Comparison of ENCODE assay signal across 12 cellular contexts in genomic region chr4:86959588-86960500, GRCh38. TPM values are rescaled to one million over a fixed set of nuclear protein-coding genes. Genes with fewer than 3 reads are reported as not detected.
DNase-seq lines count a peak whose midpoint lies in the region; TF ChIP-seq lines count a peak whose summit lies in the region.
"Had no signal": no experiment of that assay in that cellular context is flagged by ENCODE, and none has a peak within 500 bp of the region (broad histone marks: within the 10 kb centered on the region; RNA-seq: fewer than 3 reads in every experiment).

No MANE protein-coding gene starts in this region.

- no peak overlapping the region for H2BK12ac ChIP-seq in trophoblast cell (ENCODE audit: low read length)

- no peaks in the 10 kb centered on the region for H3K9me3 Mint-ChIP-seq in glutamatergic neuron (ENCODE audit: unreplicated experiment)
- no peaks in the 10 kb centered on the region for H3K9me3 Mint-ChIP-seq in osteocyte (ENCODE audit: unreplicated experiment)
- H3K9me3 Mint-ChIP-seq: activated T-helper 17 cell treated with anti-CD3 and anti-CD28 coated beads, Interleukin-2, amount 50 U/mL, for 72 hours; stimulated activated effector memory CD8-positive, alpha-beta T cell treated with anti-CD3 and anti-CD28 coated beads, Interleukin-12 subunit alpha, Interleukin-12 subunit beta, amount 100 ng/mL, for 72 hours had no signal

- H4K20me1 ChIP-seq in GM23248 (ENCODE audit: insufficient read depth): no peaks in the 10 kb centered on the region

- H3F3A ChIP-seq in GM23248 (ENCODE audit: insufficient read depth): peaks cover 23% of the 10 kb centered on the region

- in situ Hi-C loops in GM23248 (cut with MboI): no loop called here

- H3K18ac ChIP-seq in trophoblast cell (ENCODE audit: low read length): no peak overlapping the region

- 88% methylated on average over 11 of the region's 11 CpGs for WGBS in GM23248 (ENCODE audit: low coverage in 1 of 2, low lambda C conversion rate in 2 of 2, missing lambda C conversion rate in 2 of 2), 2 experiments
- no CpG with 5 or more reads among the region's 11 CpGs for WGBS in trophoblast cell (ENCODE audit: extremely low coverage, insufficient coverage, insufficient read length)

- H3K9me3 ChIP-seq in GM23248 (ENCODE audit: low read depth) (no peaks in the 10 kb centered on the region), trophoblast cell (ENCODE audit: insufficient read depth, low read depth, low read length) (no peaks in the 10 kb centered on the region)
- H3K9me3 ChIP-seq: Peyer's patch had no signal

- H3K36me3 Mint-ChIP-seq in glutamatergic neuron (ENCODE audit: unreplicated experiment) (no peaks in the 10 kb centered on the region), osteocyte (ENCODE audit: unreplicated experiment) (peaks cover 4% of the 10 kb centered on the region)

- H3K4me3 Mint-ChIP-seq in glutamatergic neuron (ENCODE audit: unreplicated experiment) (peak overlapping the region; percentile 15), osteocyte (ENCODE audit: unreplicated experiment) (no peak overlapping the region)
- H3K4me3 Mint-ChIP-seq: activated T-helper 17 cell treated with anti-CD3 and anti-CD28 coated beads, Interleukin-2, amount 50 U/mL, for 72 hours; stimulated activated effector memory CD8-positive, alpha-beta T cell treated with anti-CD3 and anti-CD28 coated beads, Interleukin-12 subunit alpha, Interleukin-12 subunit beta, amount 100 ng/mL, for 72 hours had no signal

- H3K9me2 ChIP-seq in GM23248 (ENCODE audit: insufficient read depth): no peaks in the 10 kb centered on the region

- H3K27me3 ChIP-seq in GM23248 (replicated peaks; ENCODE audit: insufficient read depth): no peaks in the 10 kb centered on the region
- no peaks in the 10 kb centered on the region for H3K27me3 ChIP-seq in trophoblast cell (ENCODE audit: insufficient read depth, low read length)
- H3K27me3 ChIP-seq: Peyer's patch had no signal

- H2BK5ac ChIP-seq in trophoblast cell (ENCODE audit: low read depth, low read length, poor library complexity): no peak overlapping the region

- H3K36me3 ChIP-seq in GM23248 (ENCODE audit: low read depth) (no peaks in the 10 kb centered on the region; the same call in 1 of the 2 replicates), trophoblast cell (ENCODE audit: control insufficient read depth in 1 of 2, insufficient read depth in 2 of 2, low read length in 2 of 2) (no peaks in the 10 kb centered on the region)
- H3K36me3 ChIP-seq: Peyer's patch had no signal

- DNase-seq in GM23248 (no peak), NCI-H69 (lab: John Stamatoyannopoulos, UW) (peak; percentile 24), glutamatergic neuron (no peak), trophoblast cell (peak in 1 of 2 donors; percentile 54), NCI-H345 treated with DMSO at 0.1 percent for 48 hours (lab: John Stamatoyannopoulos, UW; ENCODE audit: unreplicated experiment) (no peak), NCI-H1694 treated with DMSO at 0.1 percent for 48 hours (lab: John Stamatoyannopoulos, UW) (no peak), osteocyte (ENCODE audit: extremely low spot score, unreplicated experiment) (no peak)
- DNase-seq: cerebellar nuclear complex, GOT3, Peyer's patch had no signal

- H3K14ac ChIP-seq in trophoblast cell (ENCODE audit: low read length): no peak overlapping the region

- peak overlapping the region; percentile 23 for H3K4me2 ChIP-seq in GM23248 (ENCODE audit: unreplicated experiment)
- no peak overlapping the region for H3K4me2 ChIP-seq in trophoblast cell (ENCODE audit: low read length)

- H3K4ac ChIP-seq in trophoblast cell (ENCODE audit: low read depth, low read length): no peak overlapping the region

- no peak overlapping the region for H3K27ac ChIP-seq in GM23248
- H3K27ac ChIP-seq in trophoblast cell (ENCODE audit: low read depth, low read length): no peak overlapping the region

- H3K4me1 ChIP-seq in GM23248 (ENCODE audit: insufficient read depth) (peaks cover 36% of the 10 kb centered on the region), trophoblast cell (ENCODE audit: control insufficient read depth in 1 of 2, insufficient read depth in 2 of 2, low read length in 2 of 2) (peaks cover 3 to 7% of the 10 kb centered on the region in 2 experiments)

- no peak overlapping the region for H2BK120ac ChIP-seq in trophoblast cell (ENCODE audit: insufficient read depth, low read length, poor library complexity)

- H4K8ac ChIP-seq in trophoblast cell (ENCODE audit: low read depth, low read length): no peak overlapping the region

- TF ChIP-seq CTCF in glutamatergic neuron (IDR thresholded peaks at IDR 0.05; ENCODE audit: partially characterized antibody, unreplicated experiment) (no peak), osteocyte (IDR thresholded peaks at IDR 0.05) (no peak)

- H3K27me3 Mint-ChIP-seq in glutamatergic neuron (ENCODE audit: unreplicated experiment): peaks cover 4% of the 10 kb centered on the region
- H3K27me3 Mint-ChIP-seq in osteocyte (ENCODE audit: unreplicated experiment): no peaks in the 10 kb centered on the region
- H3K27me3 Mint-ChIP-seq: activated T-helper 17 cell treated with anti-CD3 and anti-CD28 coated beads, Interleukin-2, amount 50 U/mL, for 72 hours had no signal

- H3K4me1 Mint-ChIP-seq in glutamatergic neuron (ENCODE audit: low read depth, unreplicated experiment) (peaks cover 26% of the 10 kb centered on the region), osteocyte (ENCODE audit: unreplicated experiment) (peaks cover 26% of the 10 kb centered on the region)

- H3K9ac ChIP-seq in GM23248 (no peak overlapping the region), trophoblast cell (ENCODE audit: low read length) (no peak overlapping the region)

- H3K79me1 ChIP-seq in trophoblast cell (ENCODE audit: low read length): no peaks in the 10 kb centered on the region

- H3K23ac ChIP-seq in trophoblast cell (ENCODE audit: low read length): no peak overlapping the region

- H4K12ac ChIP-seq in trophoblast cell (ENCODE audit: low read depth, low read length): no peak overlapping the region

- H3K27ac Mint-ChIP-seq in glutamatergic neuron (ENCODE audit: unreplicated experiment) (no peak overlapping the region), osteocyte (ENCODE audit: unreplicated experiment) (no peak overlapping the region)
- H3K27ac Mint-ChIP-seq: activated T-helper 17 cell treated with anti-CD3 and anti-CD28 coated beads, Interleukin-2, amount 50 U/mL, for 72 hours; stimulated activated effector memory CD8-positive, alpha-beta T cell treated with anti-CD3 and anti-CD28 coated beads, Interleukin-12 subunit alpha, Interleukin-12 subunit beta, amount 100 ng/mL, for 72 hours had no signal

- no peak overlapping the region for H3K4me3 ChIP-seq in GM23248
- no peak overlapping the region for H3K4me3 ChIP-seq in trophoblast cell (ENCODE audit: low read depth, low read length)
- H3K4me3 ChIP-seq: Peyer's patch had no signal

- H2AK5ac ChIP-seq in trophoblast cell (ENCODE audit: low read length): no peak overlapping the region

- H3K79me2 ChIP-seq in GM23248 (ENCODE audit: insufficient read depth): 0 out of 2 replicates have a peak, but pooled peaks cover 13% of the 10 kb centered on the region
- H3K79me2 ChIP-seq in trophoblast cell (ENCODE audit: control insufficient read depth, insufficient read depth, low read length, poor library complexity): no peaks in the 10 kb centered on the region

- H4K91ac ChIP-seq in trophoblast cell (ENCODE audit: low read depth, low read length): no peak overlapping the region

- H2AFZ ChIP-seq in GM23248 (no peak overlapping the region), trophoblast cell (ENCODE audit: insufficient read depth, low read length, poor library complexity) (peak overlapping the region; percentile 15)

RNA-seq across cellular contexts. Expression of gene AFF1, which starts 25.0 kb away (rescaled TPM):
- total RNA-seq in GM23248 (2014; rRNA removed; shearing (Covaris generic)): 11.8 and 13.8 TPM in 2 replicates
- polyA plus RNA-seq in GM23248 (2016; fragmentation: Nextera tagmentation; extraction: Ambion mirVana): 9.4 and 11.0 TPM in 2 replicates
- 42.5 TPM for total RNA-seq in glutamatergic neuron (ENCODE audit: unreplicated experiment)
- polyA plus RNA-seq in trophoblast cell (2013): 55.5 and 56.1 TPM in 2 replicates
- 29.3 and 39.3 TPM in 2 replicates for total RNA-seq in osteocyte
